ENCODE assay signal across 8 cellular contexts in genomic region chr1:19113362-19114092, GRCh38.
DNase-seq lines count a peak whose midpoint lies in the region; ATAC-seq, FAIRE-seq and TF ChIP-seq lines count a peak whose summit lies in the region.

No MANE protein-coding gene starts in this region.

- no peaks in the 10 kb centered on the region for H3K27me3 ChIP-seq in gastrocnemius medialis

- TF ChIP-seq CTCF in D721Med (IDR thresholded peaks at IDR 0.05; ENCODE audit: insufficient read depth, missing control alignments) (peak; percentile 32), choroid plexus epithelial cell (conservative IDR thresholded peaks at IDR 0.05; ENCODE audit: low read depth, low read length) (peak; percentile 44), gastrocnemius medialis (IDR thresholded peaks at IDR 0.05 in 4 of 5, conservative IDR thresholded peaks at IDR 0.05 in 1 of 5) (peak in 1 of 5 experiments; percentile 25)

- no peak for TF ChIP-seq POLR2A in gastrocnemius medialis (IDR thresholded peaks at IDR 0.05)

- no peak overlapping the region for H3K27ac Mint-ChIP-seq in T-helper 2 cell treated with Interferon-gamma antibody and Interleukin-4, amounts not matched to agents 5 μg/mL and 100 μg/mL, for 36 hours

- peaks cover 60% of the 10 kb centered on the region for H3K36me3 Mint-ChIP-seq in T-helper 2 cell treated with Interferon-gamma antibody and Interleukin-4, amounts not matched to agents 5 μg/mL and 100 μg/mL, for 36 hours (ENCODE audit: low read depth)

- no peak for FAIRE-seq in D721Med (lab: Jason Lieb, UNC)

- H3K4me3 Mint-ChIP-seq in T-helper 2 cell treated with Interferon-gamma antibody and Interleukin-4, amounts not matched to agents 5 μg/mL and 100 μg/mL, for 36 hours: no peak overlapping the region

- DNase-seq in D721Med (ENCODE audit: insufficient read length, low spot score) (no peak), HK-2 (ENCODE audit: unreplicated experiment) (peak; percentile 64), choroid plexus epithelial cell (ENCODE audit: low read depth) (peak; percentile 60), non-pigmented ciliary epithelial cell (ENCODE audit: low read depth) (peak; percentile 8), NCI-H524 treated with DMSO at 0.1 percent for 48 hours (lab: John Stamatoyannopoulos, UW) (no peak), gastrocnemius medialis (no peak)
- peak; percentile 12 for DNase-seq in T-helper 2 cell treated with Interferon-gamma antibody and Interleukin-4, amounts not matched to agents 5 μg/mL and 100 μg/mL, for 36 hours (ENCODE audit: low spot score)
- DNase-seq in effector CD8-positive, alpha-beta T cell (lab: John Stamatoyannopoulos, UW): no peak

- no peaks in the 10 kb centered on the region for H3K9me3 Mint-ChIP-seq in T-helper 2 cell treated with Interferon-gamma antibody and Interleukin-4, amounts not matched to agents 5 μg/mL and 100 μg/mL, for 36 hours

- H3K4me1 ChIP-seq in gastrocnemius medialis: no peaks in the 10 kb centered on the region

- intact Hi-C loops in gastrocnemius medialis (cut with DNase I; ENCODE audit: low total_unique reads): loop anchor here (10.0 kb wide), 1 partner anchor 61 kb away; no protein-coding TSS in a partner anchor

- H3K27ac ChIP-seq in gastrocnemius medialis: no peak overlapping the region

- no peaks in the 10 kb centered on the region for H3K27me3 Mint-ChIP-seq in T-helper 2 cell treated with Interferon-gamma antibody and Interleukin-4, amounts not matched to agents 5 μg/mL and 100 μg/mL, for 36 hours (ENCODE audit: low read depth)

- H3K9me3 ChIP-seq in gastrocnemius medialis: no peaks in the 10 kb centered on the region

- in situ Hi-C loops in gastrocnemius medialis (cut with MboI; ENCODE audit: low sequenced_read_pairs in 4 of 4): no loop called here

- H3K4me3 ChIP-seq in choroid plexus epithelial cell (ENCODE audit: low read depth, low read length) (no peak overlapping the region), gastrocnemius medialis (no peak overlapping the region)

- peaks cover 15 to 99% of the 10 kb centered on the region in 2 donors for H3K36me3 ChIP-seq in gastrocnemius medialis

- ATAC-seq in gastrocnemius medialis: no peak

- no peaks in the 10 kb centered on the region for H3K4me1 Mint-ChIP-seq in T-helper 2 cell treated with Interferon-gamma antibody and Interleukin-4, amounts not matched to agents 5 μg/mL and 100 μg/mL, for 36 hours (ENCODE audit: low read depth)

Comparison
In these comparisons a context has a peak if more than half of its experiments do, and no peak if none do; other contexts are left out.
1. DNase-seq: peak in HK-2 (single experiment), T-helper 2 cell treated with Interferon-gamma antibody and Interleukin-4, amounts not matched to agents 5 μg/mL and 100 μg/mL, for 36 hours (single experiment), choroid plexus epithelial cell (single experiment) and non-pigmented ciliary epithelial cell (single experiment); none in D721Med (single experiment), effector CD8-positive, alpha-beta T cell (single experiment), NCI-H524 treated with DMSO at 0.1 percent for 48 hours (single experiment) and gastrocnemius medialis (0 of 2).